Comparison of ENCODE assay signal across 8 cellular contexts in genomic region chr2:196112408-196113039, GRCh38. TPM values are rescaled to one million over a fixed set of nuclear protein-coding genes. Genes with fewer than 3 reads are reported as not detected.
DNase-seq lines count a peak whose midpoint lies in the region; ATAC-seq and TF ChIP-seq lines count a peak whose summit lies in the region.

No MANE protein-coding gene starts in this region.

- TF ChIP-seq CTCF in endodermal cell (conservative IDR thresholded peaks at IDR 0.05) (no peak), osteoblast (IDR thresholded peaks at IDR 0.05; ENCODE audit: extremely low read depth, low read depth, low read length) (no peak)

- ATAC-seq in HG02885 (IDR thresholded peaks at IDR 0.05; ENCODE audit: poor library complexity, unreplicated experiment) (no peak), HG03442 (IDR thresholded peaks at IDR 0.05; ENCODE audit: unreplicated experiment) (no peak), GM21717 (IDR thresholded peaks at IDR 0.05; ENCODE audit: unreplicated experiment) (no peak)
- no peak for ATAC-seq in stimulated activated naive CD8-positive, alpha-beta T cell treated with anti-CD3 and anti-CD28 coated beads, Interleukin-15, amount 100 ng/mL, for 72 hours

- DNase-seq in Daoy (ENCODE audit: low read depth) (peak; percentile 55), NCI-H460 (ENCODE audit: extremely low read depth, low read depth) (peak; percentile 48), endodermal cell (no peak), osteoblast (ENCODE audit: insufficient read length, low spot score, missing footprints) (peak; percentile 77)
- DNase-seq in stimulated activated naive CD8-positive, alpha-beta T cell treated with anti-CD3 and anti-CD28 coated beads, Interleukin-15, amount 100 ng/mL, for 72 hours = no peak

- H3K27ac ChIP-seq in endodermal cell (ENCODE audit: low read depth, low read length) = peak overlapping the region; percentile 97
- H3K27ac ChIP-seq in osteoblast (ENCODE audit: low read depth, low read length) = peak overlapping the region; percentile 98

- peaks cover 4% of the 10 kb centered on the region for H3K4me1 ChIP-seq in endodermal cell (ENCODE audit: control insufficient read depth, insufficient read depth, low read length)
- peaks cover 28% of the 10 kb centered on the region for H3K4me1 ChIP-seq in osteoblast (ENCODE audit: insufficient read depth, low read length)

- peak overlapping the region; percentile 77 for H3K4me2 ChIP-seq in osteoblast (ENCODE audit: insufficient read depth, low read length)

- H3K36me3 ChIP-seq in endodermal cell (ENCODE audit: control insufficient read depth, insufficient read depth, low read length) (no peaks in the 10 kb centered on the region), osteoblast (ENCODE audit: insufficient read depth, low read length) (no peaks in the 10 kb centered on the region)

- no peaks in the 10 kb centered on the region for H3K36me3 Mint-ChIP-seq in endodermal cell (ENCODE audit: low read depth)

- H3K27me3 ChIP-seq in endodermal cell (ENCODE audit: control insufficient read depth, insufficient read depth, low read length, poor library complexity, severe bottlenecking) (no peaks in the 10 kb centered on the region), osteoblast (ENCODE audit: insufficient read depth, low read length) (no peaks in the 10 kb centered on the region)

- no peak overlapping the region for H3K4me3 Mint-ChIP-seq in endodermal cell
- no peak overlapping the region for H3K4me3 Mint-ChIP-seq in stimulated activated naive CD8-positive, alpha-beta T cell treated with anti-CD3 and anti-CD28 coated beads, Interleukin-15, amount 100 ng/mL, for 72 hours

- 56 to 63% methylated on average over 2 to 5 of the region's 5 CpGs for WGBS in endodermal cell (ENCODE audit: insufficient coverage in 1 of 2, insufficient read length in 1 of 2), 2 experiments

- H3K4me1 Mint-ChIP-seq in endodermal cell = peaks cover 23% of the 10 kb centered on the region
- H3K4me1 Mint-ChIP-seq in stimulated activated naive CD8-positive, alpha-beta T cell treated with anti-CD3 and anti-CD28 coated beads, Interleukin-15, amount 100 ng/mL, for 72 hours = peaks cover 8% of the 10 kb centered on the region

- peak overlapping the region; percentile 72 for H3K27ac Mint-ChIP-seq in endodermal cell
- H3K27ac Mint-ChIP-seq in stimulated activated naive CD8-positive, alpha-beta T cell treated with anti-CD3 and anti-CD28 coated beads, Interleukin-15, amount 100 ng/mL, for 72 hours = no peak overlapping the region

- no peaks in the 10 kb centered on the region for H3K27me3 Mint-ChIP-seq in endodermal cell (ENCODE audit: insufficient read depth)
- H3K27me3 Mint-ChIP-seq in stimulated activated naive CD8-positive, alpha-beta T cell treated with anti-CD3 and anti-CD28 coated beads, Interleukin-15, amount 100 ng/mL, for 72 hours = no peaks in the 10 kb centered on the region

- H3K9me3 ChIP-seq in endodermal cell (ENCODE audit: control insufficient read depth, low read length) = no peaks in the 10 kb centered on the region
- no peaks in the 10 kb centered on the region for H3K9me3 ChIP-seq in osteoblast (ENCODE audit: low read depth, low read length)

- no peaks in the 10 kb centered on the region for H3K79me2 ChIP-seq in osteoblast (ENCODE audit: insufficient read depth, low read length)

- H2AFZ ChIP-seq in osteoblast (ENCODE audit: low read length) = no peak overlapping the region

- H3K4me3 ChIP-seq in endodermal cell (ENCODE audit: low read length) = no peak overlapping the region
- peak overlapping the region; percentile 40 for H3K4me3 ChIP-seq in osteoblast (ENCODE audit: insufficient read depth, low read length)

- no peak overlapping the region for H3K9ac ChIP-seq in endodermal cell (ENCODE audit: extremely low read depth, low read length, poor library complexity, severe bottlenecking)

- no peaks in the 10 kb centered on the region for H4K20me1 ChIP-seq in osteoblast (ENCODE audit: insufficient read depth, low read length)

- no peaks in the 10 kb centered on the region for H3K9me3 Mint-ChIP-seq in endodermal cell
- H3K9me3 Mint-ChIP-seq in stimulated activated naive CD8-positive, alpha-beta T cell treated with anti-CD3 and anti-CD28 coated beads, Interleukin-15, amount 100 ng/mL, for 72 hours = no peaks in the 10 kb centered on the region

RNA-seq across cellular contexts. Expression of gene DNAH7, which starts 43.9 kb away (rescaled TPM):
- 0.11 and 0.27 TPM in 2 replicates for total RNA-seq in Daoy (2014; rRNA removed; shearing (Covaris generic))
- total RNA-seq in NCI-H460 (2014; rRNA removed; shearing (Covaris generic)) = 0.20 and 0.92 TPM in 2 replicates
- polyA plus RNA-seq in NCI-H460 (2014; cell fraction: nucleus; rRNA removed) = 0.11 and 0.31 TPM in 2 replicates
- 1 to 10 TPM; 1.1 to 1.5 TPM for total RNA-seq in endodermal cell
- polyA plus RNA-seq in endodermal cell (2013, experiment 1 of 2) = 0.68 TPM
- polyA plus RNA-seq in endodermal cell (2013, experiment 2 of 2) = 0.75 TPM
- 2.5 and 2.9 TPM in 2 replicates for total RNA-seq in osteoblast

RNA-seq across cellular contexts. Expression of gene STK17B, which starts 58.9 kb away (rescaled TPM):
- total RNA-seq in Daoy (2014; rRNA removed; shearing (Covaris generic)) = 43.4 and 47.7 TPM in 2 replicates
- total RNA-seq in NCI-H460 (2014; rRNA removed; shearing (Covaris generic)) = 23.2 and 23.8 TPM in 2 replicates
- polyA plus RNA-seq in NCI-H460 (2014; cell fraction: nucleus; rRNA removed) = 9.5 and 13.3 TPM in 2 replicates
- total RNA-seq in endodermal cell (10 to 100 TPM in 1 of 2 donors, 1 to 10 TPM in 1; 6.2 to 10.8 TPM), osteoblast (139 and 140 TPM in 2 replicates)
- polyA plus RNA-seq in endodermal cell (2013, experiment 1 of 2) = 7.8 TPM
- polyA plus RNA-seq in endodermal cell (2013, experiment 2 of 2) = 9.2 TPM

Comparison
In these comparisons a context has a peak if more than half of its experiments do, and no peak if none do; other contexts are left out.
1. DNase-seq: peak in Daoy (single experiment), NCI-H460 (single experiment) and osteoblast (single experiment); none in endodermal cell (single experiment) and stimulated activated naive CD8-positive, alpha-beta T cell treated with anti-CD3 and anti-CD28 coated beads, Interleukin-15, amount 100 ng/mL, for 72 hours (0 of 2).